8 cellular contexts compared by ENCODE assay signal in genomic region chr6:89610149-89610642, GRCh38. TPM values are rescaled to one million over a fixed set of nuclear protein-coding genes. Genes with fewer than 3 reads are reported as not detected.
DNase-seq lines count a peak whose midpoint lies in the region; ATAC-seq, FAIRE-seq and TF ChIP-seq lines count a peak whose summit lies in the region.

No MANE protein-coding gene starts in this region.

- WGBS in A549 (ENCODE audit: missing lambda C conversion rate): 25% methylated on average over 11 of the region's 11 CpGs
- 48 to 55% methylated on average over 11 of the region's 11 CpGs for WGBS in aorta, 2 donors

- H3K4me2 ChIP-seq in A549: no peak overlapping the region

- H3K36me3 ChIP-seq in aorta (ENCODE audit: control insufficient read depth in 1 of 2, insufficient read depth in 2 of 2, low read length in 1 of 2): peaks cover 0 to 2% of the 10 kb centered on the region in 2 donors

- no peak overlapping the region for H3K27ac Mint-ChIP-seq in progenitor cell of endocrine pancreas

- TF ChIP-seq RAD21 in A549 (conservative IDR thresholded peaks at IDR 0.05 in 1 of 2, IDR thresholded peaks at IDR 0.05 in 1 of 2): peak; percentile 53 to 58; a peak in 4 of 5 replicates

- intact Hi-C loops in aorta (cut with DNase I): loop anchor here (1.0 to 5.0 kb wide), 2 partner anchors 178 to 238 kb away; no protein-coding TSS in a partner anchor

- H3K27me3 Mint-ChIP-seq in progenitor cell of endocrine pancreas: no peaks in the 10 kb centered on the region

- POLR2A ChIA-PET in A549 (lab: Yijun Ruan, JAX): no interaction called here

- TF ChIP-seq POLR2A in A549 (IDR thresholded peaks at IDR 0.05; ENCODE audit: low read length): no peak
- no peak for TF ChIP-seq POLR2A in GM18505 (IDR thresholded peaks at IDR 0.05; ENCODE audit: borderline replicate concordance, extremely low read depth, insufficient read depth, insufficient read length)

- no peak for TF ChIP-seq EP300 in A549 (IDR thresholded peaks at IDR 0.05)

- peak; percentile 77 for TF ChIP-seq CTCF in A549 (IDR thresholded peaks at IDR 0.05)
- peak; percentile 85 for TF ChIP-seq CTCF in progenitor cell of endocrine pancreas (IDR thresholded peaks at IDR 0.05; ENCODE audit: unreplicated experiment)

- H3K9me3 ChIP-seq in A549 (no peaks in the 10 kb centered on the region), aorta (ENCODE audit: control insufficient read depth, low read length) (no peaks in the 10 kb centered on the region)

- no peaks in the 10 kb centered on the region for H3K27me3 ChIP-seq in aorta (ENCODE audit: control insufficient read depth in 1 of 2, insufficient read depth in 2 of 2, low read length in 1 of 2)

- ATAC-seq in A549 (peak; percentile 77 to 94), GM18505 (IDR thresholded peaks at IDR 0.05; ENCODE audit: unreplicated experiment) (peak; percentile 59), aorta (ENCODE audit: low FRiP score) (peak; percentile 75)

- H3K4me1 ChIP-seq in A549 (no peaks in the 10 kb centered on the region), aorta (ENCODE audit: control insufficient read depth in 1 of 2, insufficient read depth in 2 of 2, low read length in 2 of 2) (no peaks in the 10 kb centered on the region)

- DNase-seq in A549 (ENCODE audit: low read depth in 1 of 2, low spot score in 1 of 2) (peak; percentile 38 to 50), HT-29 (ENCODE audit: low spot score) (peak; percentile 63), SHP77 treated with DMSO at 0.1 percent for 48 hours (lab: John Stamatoyannopoulos, UW) (peak; percentile 1), germinal center (ENCODE audit: low spot score) (peak; percentile 76), progenitor cell of endocrine pancreas (ENCODE audit: low spot score, unreplicated experiment) (peak; percentile 51), aorta (peak; percentile 73 to 90)
- peak; percentile 90 for DNase-seq in activated effector memory CD4-positive, alpha-beta T cell treated with anti-CD3 and anti-CD28 coated beads, Interleukin-2, amount 50 U/mL, for 16 hours

- no peaks in the 10 kb centered on the region for H3K36me3 Mint-ChIP-seq in progenitor cell of endocrine pancreas (ENCODE audit: insufficient read depth)

- H3K27ac ChIP-seq in A549: no peak overlapping the region
- H3K27ac ChIP-seq in aorta (ENCODE audit: low read depth in 1 of 2, low read length in 2 of 2): no peak overlapping the region

- H3K4me3 ChIP-seq in A549 (no peak overlapping the region), aorta (ENCODE audit: low read length in 2 of 2) (no peak overlapping the region)

- FAIRE-seq in A549 (lab: Jason Lieb, UNC): no peak

- H3K9me3 Mint-ChIP-seq in progenitor cell of endocrine pancreas (ENCODE audit: low read depth): no peaks in the 10 kb centered on the region

- no peak overlapping the region for H3K4me3 Mint-ChIP-seq in progenitor cell of endocrine pancreas (ENCODE audit: low read depth)

- CTCF ChIA-PET in A549 (lab: Yijun Ruan, JAX): interaction anchor here (0.7 to 2.8 kb wide), 27 partner anchors 10 to 628 kb away, joined by 3 to 16 read pairs (median 5); partner anchors contain the start of gene ANKRD6

- no peaks in the 10 kb centered on the region for H3K4me1 Mint-ChIP-seq in progenitor cell of endocrine pancreas (ENCODE audit: low read depth)

TF ChIP-seq in A549, 52 proteins besides CTCF, POLR2A, EP300 and RAD21:
- TF ChIP-seq BHLHE40 (IDR thresholded peaks at IDR 0.05; ENCODE audit: low read depth, low read length): no peak
- peak; percentile 81 for TF ChIP-seq SMC3 (IDR thresholded peaks at IDR 0.05)
- no peak for TF ChIP-seq TP53 (CRISPR knock-in tag; IDR thresholded peaks at IDR 0.05)

RNA-seq across cellular contexts. Expression of gene LYRM2, which starts 28.4 kb away (rescaled TPM):
- polyA plus RNA-seq in A549 (2011; rRNA removed): 37.5 and 56.0 TPM in 2 replicates
- polyA plus RNA-seq in A549 (2012; cell fraction: cytosol; rRNA removed): 7.9 and 8.7 TPM in 2 replicates
- polyA plus RNA-seq in A549 (2012; cell fraction: nucleus; rRNA removed): 1.1 and 2.2 TPM in 2 replicates
- 33.2 to 38.1 TPM (median 35.0 TPM) in 3 replicates for polyA plus RNA-seq in A549 (2017; fragmentation: RNase III; extraction: RNeasy Plus Mini Kit Qiagen cat#74134 plus additional on column Dnase treatment)
- 6.3 and 7.7 TPM in 2 replicates for polyA minus RNA-seq in A549 (2011; rRNA and poly(A)+ RNA removed)
- total RNA-seq in HT-29 (2014; rRNA removed; shearing (Covaris generic)): 3.2 and 4.5 TPM in 2 replicates
- 38.6 and 46.5 TPM in 2 replicates for total RNA-seq in progenitor cell of endocrine pancreas
- total RNA-seq in aorta: 10 to 100 TPM; 21.4 to 22.6 TPM
- 10 to 100 TPM; 16.8 to 33.7 TPM for polyA plus RNA-seq in aorta

Comparison
In these comparisons a context has a peak if more than half of its experiments do, and no peak if none do; other contexts are left out.
1. DNase-seq: peak in every context shown above with its lines; median percentile 90 in activated effector memory CD4-positive, alpha-beta T cell treated with anti-CD3 and anti-CD28 coated beads, Interleukin-2, amount 50 U/mL, for 16 hours; 82 in aorta; 76 in germinal center; 63 in HT-29; 51 in progenitor cell of endocrine pancreas; 44 in A549; 1 in SHP77 treated with DMSO at 0.1 percent for 48 hours.